In the genomic region with DNA sequence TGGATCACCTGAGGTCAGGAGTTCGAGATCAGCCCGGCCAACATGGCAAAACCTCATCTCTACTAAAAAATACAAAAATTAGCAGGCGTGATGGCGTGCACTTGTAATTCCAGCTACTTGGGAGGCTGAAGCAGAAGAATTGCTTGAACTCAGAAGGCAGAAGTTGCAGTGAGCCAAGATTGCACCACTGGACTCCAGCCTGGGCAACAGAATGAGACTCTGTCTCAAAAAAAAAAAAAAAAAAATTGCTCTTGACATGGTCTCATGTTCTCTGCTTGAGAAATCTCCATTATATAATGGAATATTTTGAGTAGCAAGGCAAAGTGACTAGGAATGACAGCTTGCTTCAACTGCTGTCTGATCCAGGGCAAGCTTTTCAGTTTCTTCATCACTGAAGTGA, we compare ENCODE assay signal across 1 cellular context.
A peak's percentile ranks its signal among the peaks of the same experiment; 100 is the strongest.
TF ChIP-seq lines count a peak whose summit lies in the region.

No MANE protein-coding gene starts in this region.

TF ChIP-seq in HepG2, 621 proteins besides CTCF, POLR2A, EP300 and RAD21:
- peak; percentile 72 for TF ChIP-seq ZBTB38 (CRISPR knock-in tag; IDR thresholded peaks at IDR 0.05)
- TF ChIP-seq SIX4 (CRISPR knock-in tag; IDR thresholded peaks at IDR 0.05) = 0 out of 2 replicates have a peak, but pooled peaks have one; percentile 17
- TF ChIP-seq POLR2G (IDR thresholded peaks at IDR 0.05; ENCODE audit: low read depth, low read length) = peak; percentile 63
- TF ChIP-seq, protein P1, sequence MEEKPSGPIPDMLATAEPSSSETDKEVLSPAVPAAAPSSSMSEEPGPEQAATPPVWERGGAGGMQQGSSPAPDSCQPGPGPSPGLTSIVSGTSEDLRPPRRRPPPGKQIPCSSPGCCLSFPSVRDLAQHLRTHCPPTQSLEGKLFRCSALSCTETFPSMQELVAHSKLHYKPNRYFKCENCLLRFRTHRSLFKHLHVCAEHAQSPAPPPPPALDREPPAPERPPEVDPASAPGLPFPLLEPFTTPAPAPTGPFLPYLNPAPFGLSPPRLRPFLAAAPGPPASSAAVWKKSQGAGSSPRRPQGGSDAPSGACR (CRISPR knock-in tag; IDR thresholded peaks at IDR 0.05) = 0 out of 2 replicates have a peak, but pooled peaks have one; percentile 57
- 0 out of 2 replicates have a peak, but pooled peaks have one; percentile 8 for TF ChIP-seq TAF1 (CRISPR knock-in tag; IDR thresholded peaks at IDR 0.05)
- TF ChIP-seq, protein P2, sequence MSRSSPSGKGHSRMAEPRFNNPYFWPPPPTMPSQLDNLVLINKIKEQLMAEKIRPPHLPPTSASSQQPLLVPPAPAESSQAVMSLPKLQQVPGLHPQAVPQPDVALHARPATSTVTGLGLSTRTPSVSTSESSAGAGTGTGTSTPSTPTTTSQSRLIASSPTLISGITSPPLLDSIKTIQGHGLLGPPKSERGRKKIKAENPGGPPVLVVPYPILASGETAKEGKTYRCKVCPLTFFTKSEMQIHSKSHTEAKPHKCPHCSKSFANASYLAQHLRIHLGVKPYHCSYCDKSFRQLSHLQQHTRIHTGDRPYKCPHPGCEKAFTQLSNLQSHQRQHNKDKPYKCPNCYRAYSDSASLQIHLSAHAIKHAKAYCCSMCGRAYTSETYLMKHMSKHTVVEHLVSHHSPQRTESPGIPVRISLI (CRISPR knock-in tag; IDR thresholded peaks at IDR 0.05; ENCODE audit: borderline replicate concordance) = peak; percentile 86
- 0 out of 2 replicates have a peak, but pooled peaks have one; percentile 9 for TF ChIP-seq ZBTB7B (CRISPR knock-in tag; IDR thresholded peaks at IDR 0.05)
